Comparison of ENCODE assay signal across 8 cellular contexts in genomic region chr16:1723450-1724147, GRCh38. TPM values are rescaled to one million over a fixed set of nuclear protein-coding genes. Genes with fewer than 3 reads are reported as not detected.
DNase-seq lines count a peak whose midpoint lies in the region; TF ChIP-seq lines count a peak whose summit lies in the region.

No MANE protein-coding gene starts in this region.

- H3K9me3 Mint-ChIP-seq in brain: no peaks in the 10 kb centered on the region

- no peak overlapping the region; a peak in 1 of 4 replicates for H3K4me3 ChIP-seq in SK-N-SH (ENCODE audit: low read depth in 2 of 2, low read length in 1 of 2)

- no peak for TF ChIP-seq EP300 in SK-N-SH (IDR thresholded peaks at IDR 0.05; ENCODE audit: borderline replicate concordance in 1 of 2, low read depth in 1 of 2, low read length in 1 of 2)

- peaks cover 5% of the 10 kb centered on the region for H4K20me1 ChIP-seq in SK-N-SH (ENCODE audit: insufficient read depth)

- TF ChIP-seq RAD21 in SK-N-SH (IDR thresholded peaks at IDR 0.05; ENCODE audit: low read length): peak; percentile 62

- no peaks in the 10 kb centered on the region for H3K27me3 Mint-ChIP-seq in brain

- H3K4me3 Mint-ChIP-seq in brain: no peak overlapping the region

- no peaks in the 10 kb centered on the region for H3K9me2 ChIP-seq in SK-N-SH

- peaks cover 71% of the 10 kb centered on the region for H3K79me2 ChIP-seq in SK-N-SH (ENCODE audit: insufficient read depth)

- POLR2A ChIA-PET in SK-N-SH (lab: Yijun Ruan, JAX): interaction anchor here (1.1 kb wide), 1 partner anchor 17 kb away, joined by 7 read pairs; the partner anchor contains the start of gene MAPK8IP3

- peaks cover 14% of the 10 kb centered on the region for H3K4me1 Mint-ChIP-seq in brain

- no peaks in the 10 kb centered on the region for H3K27me3 ChIP-seq in SK-N-SH (ENCODE audit: insufficient read depth)

- H3F3A ChIP-seq in SK-N-SH (replicated peaks; ENCODE audit: insufficient read depth): peaks cover 22% of the 10 kb centered on the region

- 0 out of 2 replicates have a peak overlapping the region, but pooled peaks have one; percentile 64 for H3K4me2 ChIP-seq in SK-N-SH

- peak overlapping the region; percentile 60 to 81 (median 73) for H3K27ac Mint-ChIP-seq in brain

- intact Hi-C loops in posterior vena cava (cut with DNase I): no loop called here

- no peaks in the 10 kb centered on the region for H3K36me3 ChIP-seq in SK-N-SH (replicated peaks in 1 of 2; ENCODE audit: control insufficient read depth in 1 of 2, insufficient read depth in 2 of 2, low read length in 1 of 2)

- no peak overlapping the region for H3K9ac ChIP-seq in SK-N-SH

- TF ChIP-seq CTCF in GM20000 (IDR thresholded peaks at IDR 0.05; ENCODE audit: extremely low read depth, missing control alignments) (peak; percentile 46), SK-N-SH (IDR thresholded peaks at IDR 0.05) (peak; percentile 81), brain (conservative IDR thresholded peaks at IDR 0.05) (peak; percentile 60 to 78)

- no peak overlapping the region for H2AFZ ChIP-seq in SK-N-SH (ENCODE audit: low read depth)

- peaks cover 0 to 15% of the 10 kb centered on the region in 2 experiments; a peak in 3 of 4 replicates for H3K4me1 ChIP-seq in SK-N-SH (ENCODE audit: control insufficient read depth in 1 of 2, insufficient read depth in 2 of 2, low read depth in 1 of 2, low read length in 1 of 2)

- DNase-seq in AG20443 (ENCODE audit: low spot score) (peak; percentile 74), GM20000 (ENCODE audit: low spot score) (peak; percentile 73), SK-N-SH (peak; percentile 78), kidney tubule cell (ENCODE audit: low spot score) (peak; percentile 59), posterior vena cava (ENCODE audit: low spot score) (no peak), T1000 (lab: John Stamatoyannopoulos, UW) (no peak)
- DNase-seq in stimulated activated naive CD4-positive, alpha-beta T cell (lab: John Stamatoyannopoulos, UW): peak in 4 of 6 experiments; percentile 10 to 49 (median 34)

- 58% methylated on average over 6 of the region's 6 CpGs for WGBS in SK-N-SH (ENCODE audit: low lambda C conversion rate)

- peak overlapping the region in 1 of 2 experiments; percentile 89; a peak in 1 of 4 replicates for H3K27ac ChIP-seq in SK-N-SH (ENCODE audit: low read depth in 2 of 2, low read length in 1 of 2)

- H3K9me3 ChIP-seq in SK-N-SH: no peaks in the 10 kb centered on the region

- peaks cover 33% of the 10 kb centered on the region for H3K36me3 Mint-ChIP-seq in brain

- CTCF ChIA-PET in SK-N-SH (lab: Yijun Ruan, JAX): interaction anchor here (0.5 to 1.9 kb wide), 21 partner anchors 8 to 315 kb away, joined by 3 to 8 read pairs (median 4); partner anchors contain the start of genes NUBP2, PTX4 and SPSB3

TF ChIP-seq in SK-N-SH, 30 proteins besides CTCF, POLR2A, EP300 and RAD21:
- TF ChIP-seq SMC3 (IDR thresholded peaks at IDR 0.05; ENCODE audit: low read depth, low read length): peak; percentile 39
- TF ChIP-seq RCOR1 (IDR thresholded peaks at IDR 0.05; ENCODE audit: low read length): no peak
- TF ChIP-seq MAX (IDR thresholded peaks at IDR 0.05; ENCODE audit: low read depth): no peak

RNA-seq across cellular contexts. Expression of gene MAPK8IP3, which starts 17.6 kb away (rescaled TPM):
- polyA plus RNA-seq in SK-N-SH (2012; rRNA removed) (53.6 and 57.3 TPM in 2 replicates), brain (ENCODE audit: insufficient read depth, low read depth, low replicate concordance) (83.0 TPM)
- 5.9 and 8.9 TPM in 2 replicates for polyA plus RNA-seq in SK-N-SH (2012; cell fraction: cytosol; rRNA removed)
- polyA plus RNA-seq in SK-N-SH (2012; cell fraction: nucleus; rRNA removed): 414 and 492 TPM in 2 replicates
- total RNA-seq in posterior vena cava: 10 to 100 TPM; 37.1 to 42.3 TPM

RNA-seq across cellular contexts. Expression of gene JPT2, which starts 45.5 kb away (rescaled TPM):
- polyA plus RNA-seq in SK-N-SH (2012; rRNA removed) (36.9 and 67.4 TPM in 2 replicates), brain (ENCODE audit: insufficient read depth, low read depth, low replicate concordance) (162 TPM)
- polyA plus RNA-seq in SK-N-SH (2012; cell fraction: cytosol; rRNA removed): 40.6 and 51.8 TPM in 2 replicates
- polyA plus RNA-seq in SK-N-SH (2012; cell fraction: nucleus; rRNA removed): 34.4 and 41.1 TPM in 2 replicates
- 10 to 100 TPM; 23.3 to 31.1 TPM for total RNA-seq in posterior vena cava

RNA-seq across cellular contexts. Expression of gene NME3, which starts 47.7 kb away (rescaled TPM):
- polyA plus RNA-seq in SK-N-SH (2012; rRNA removed): 77.2 and 80.4 TPM in 2 replicates
- 26.3 and 44.0 TPM in 2 replicates for polyA plus RNA-seq in SK-N-SH (2012; cell fraction: cytosol; rRNA removed)
- polyA plus RNA-seq in SK-N-SH (2012; cell fraction: nucleus; rRNA removed): 300 and 459 TPM in 2 replicates
- 65.0 TPM for polyA plus RNA-seq in brain (ENCODE audit: insufficient read depth, low read depth, low replicate concordance)
- 10 to 100 TPM; 31.6 to 47.0 TPM for total RNA-seq in posterior vena cava

RNA-seq across cellular contexts. Expression of gene EME2, which starts 49.0 kb away (rescaled TPM):
- polyA plus RNA-seq in SK-N-SH (2012; rRNA removed) (10.1 and 15.8 TPM in 2 replicates), brain (ENCODE audit: insufficient read depth, low read depth, low replicate concordance) (1.0 TPM)
- 1.6 and 2.3 TPM in 2 replicates for polyA plus RNA-seq in SK-N-SH (2012; cell fraction: cytosol; rRNA removed)
- 108 and 136 TPM in 2 replicates for polyA plus RNA-seq in SK-N-SH (2012; cell fraction: nucleus; rRNA removed)
- 10 to 100 TPM; 10.2 to 12.0 TPM for total RNA-seq in posterior vena cava

RNA-seq across cellular contexts. Expression of gene MRPS34, which starts 49.3 kb away (rescaled TPM):
- polyA plus RNA-seq in SK-N-SH (2012; rRNA removed): 127 and 156 TPM in 2 replicates
- 111 and 132 TPM in 2 replicates for polyA plus RNA-seq in SK-N-SH (2012; cell fraction: cytosol; rRNA removed)
- 95.4 and 157 TPM in 2 replicates for polyA plus RNA-seq in SK-N-SH (2012; cell fraction: nucleus; rRNA removed)
- 163 TPM for polyA plus RNA-seq in brain (ENCODE audit: insufficient read depth, low read depth, low replicate concordance)
- total RNA-seq in posterior vena cava: 10 to 100 TPM; 37.3 to 45.8 TPM

Comparison
In these comparisons a context has a peak if more than half of its experiments do, and no peak if none do; other contexts are left out.
1. DNase-seq: peak in AG20443 (single experiment), GM20000 (single experiment), SK-N-SH (single experiment), kidney tubule cell (single experiment) and stimulated activated naive CD4-positive, alpha-beta T cell (4 of 6); none in posterior vena cava (single experiment) and T1000 (single experiment).
2. Peak in every context shown above with its lines, with median percentiles within 50 percentile points of each other: CTCF ChIP-seq.